ENCODE assay signal across 2 cellular contexts in the genomic region with DNA sequence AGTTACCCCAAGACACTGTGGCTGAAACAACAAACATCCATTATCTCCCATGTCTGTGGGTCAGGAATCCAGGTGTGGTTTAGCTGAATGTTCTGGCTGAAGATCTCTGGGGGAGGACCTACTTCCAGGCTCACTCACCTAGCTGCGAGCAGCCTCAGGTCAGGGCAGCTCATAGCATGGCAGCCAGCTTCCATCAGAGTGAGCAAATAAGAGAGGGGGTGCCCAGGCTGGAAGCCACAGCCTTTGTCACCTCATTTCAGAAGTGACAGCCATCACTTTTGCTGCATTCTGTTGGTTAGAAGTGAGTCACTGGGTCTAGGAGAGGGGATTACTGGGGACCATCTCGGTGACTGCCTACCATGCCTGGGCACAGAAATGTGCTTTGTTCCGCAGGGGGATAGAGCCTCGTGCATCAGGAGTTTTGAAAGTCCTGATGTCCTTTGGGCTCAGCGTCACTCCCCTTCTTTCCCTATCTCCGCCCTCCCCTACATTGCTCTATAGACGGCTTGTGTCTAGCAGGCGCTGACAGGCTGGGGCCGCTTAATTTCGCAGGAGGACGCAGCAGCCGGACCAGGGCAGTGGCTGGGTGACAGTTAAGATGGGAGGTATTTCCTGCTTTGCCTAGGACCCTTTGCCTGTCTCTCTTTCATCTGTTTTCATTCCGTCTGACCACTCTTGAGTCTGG.
TF ChIP-seq lines count a peak whose summit lies in the region.

No MANE protein-coding gene starts in this region.

TF ChIP-seq in GM23338, 12 proteins besides CTCF, POLR2A, EP300 and RAD21 (continues in another document):
- TF ChIP-seq, protein P1, sequence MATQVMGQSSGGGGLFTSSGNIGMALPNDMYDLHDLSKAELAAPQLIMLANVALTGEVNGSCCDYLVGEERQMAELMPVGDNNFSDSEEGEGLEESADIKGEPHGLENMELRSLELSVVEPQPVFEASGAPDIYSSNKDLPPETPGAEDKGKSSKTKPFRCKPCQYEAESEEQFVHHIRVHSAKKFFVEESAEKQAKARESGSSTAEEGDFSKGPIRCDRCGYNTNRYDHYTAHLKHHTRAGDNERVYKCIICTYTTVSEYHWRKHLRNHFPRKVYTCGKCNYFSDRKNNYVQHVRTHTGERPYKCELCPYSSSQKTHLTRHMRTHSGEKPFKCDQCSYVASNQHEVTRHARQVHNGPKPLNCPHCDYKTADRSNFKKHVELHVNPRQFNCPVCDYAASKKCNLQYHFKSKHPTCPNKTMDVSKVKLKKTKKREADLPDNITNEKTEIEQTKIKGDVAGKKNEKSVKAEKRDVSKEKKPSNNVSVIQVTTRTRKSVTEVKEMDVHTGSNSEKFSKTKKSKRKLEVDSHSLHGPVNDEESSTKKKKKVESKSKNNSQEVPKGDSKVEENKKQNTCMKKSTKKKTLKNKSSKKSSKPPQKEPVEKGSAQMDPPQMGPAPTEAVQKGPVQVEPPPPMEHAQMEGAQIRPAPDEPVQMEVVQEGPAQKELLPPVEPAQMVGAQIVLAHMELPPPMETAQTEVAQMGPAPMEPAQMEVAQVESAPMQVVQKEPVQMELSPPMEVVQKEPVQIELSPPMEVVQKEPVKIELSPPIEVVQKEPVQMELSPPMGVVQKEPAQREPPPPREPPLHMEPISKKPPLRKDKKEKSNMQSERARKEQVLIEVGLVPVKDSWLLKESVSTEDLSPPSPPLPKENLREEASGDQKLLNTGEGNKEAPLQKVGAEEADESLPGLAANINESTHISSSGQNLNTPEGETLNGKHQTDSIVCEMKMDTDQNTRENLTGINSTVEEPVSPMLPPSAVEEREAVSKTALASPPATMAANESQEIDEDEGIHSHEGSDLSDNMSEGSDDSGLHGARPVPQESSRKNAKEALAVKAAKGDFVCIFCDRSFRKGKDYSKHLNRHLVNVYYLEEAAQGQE (IDR thresholded peaks at IDR 0.05; ENCODE audit: unreplicated experiment), result no peak
- TF ChIP-seq, protein P2, sequence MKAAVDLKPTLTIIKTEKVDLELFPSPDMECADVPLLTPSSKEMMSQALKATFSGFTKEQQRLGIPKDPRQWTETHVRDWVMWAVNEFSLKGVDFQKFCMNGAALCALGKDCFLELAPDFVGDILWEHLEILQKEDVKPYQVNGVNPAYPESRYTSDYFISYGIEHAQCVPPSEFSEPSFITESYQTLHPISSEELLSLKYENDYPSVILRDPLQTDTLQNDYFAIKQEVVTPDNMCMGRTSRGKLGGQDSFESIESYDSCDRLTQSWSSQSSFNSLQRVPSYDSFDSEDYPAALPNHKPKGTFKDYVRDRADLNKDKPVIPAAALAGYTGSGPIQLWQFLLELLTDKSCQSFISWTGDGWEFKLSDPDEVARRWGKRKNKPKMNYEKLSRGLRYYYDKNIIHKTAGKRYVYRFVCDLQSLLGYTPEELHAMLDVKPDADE (IDR thresholded peaks at IDR 0.05), result no peak
- TF ChIP-seq ZNF331 (CRISPR knock-in tag; IDR thresholded peaks at IDR 0.05; ENCODE audit: low read depth) (no peak), STAT1 (IDR thresholded peaks at IDR 0.05; ENCODE audit: unreplicated experiment) (no peak), EZH2 (IDR thresholded peaks at IDR 0.05; ENCODE audit: low read depth, unreplicated experiment) (no peak), NANOG (IDR thresholded peaks at IDR 0.05; ENCODE audit: borderline replicate concordance) (no peak), JUNB (IDR thresholded peaks at IDR 0.05; ENCODE audit: unreplicated experiment) (no peak)
- TF ChIP-seq, protein P3, sequence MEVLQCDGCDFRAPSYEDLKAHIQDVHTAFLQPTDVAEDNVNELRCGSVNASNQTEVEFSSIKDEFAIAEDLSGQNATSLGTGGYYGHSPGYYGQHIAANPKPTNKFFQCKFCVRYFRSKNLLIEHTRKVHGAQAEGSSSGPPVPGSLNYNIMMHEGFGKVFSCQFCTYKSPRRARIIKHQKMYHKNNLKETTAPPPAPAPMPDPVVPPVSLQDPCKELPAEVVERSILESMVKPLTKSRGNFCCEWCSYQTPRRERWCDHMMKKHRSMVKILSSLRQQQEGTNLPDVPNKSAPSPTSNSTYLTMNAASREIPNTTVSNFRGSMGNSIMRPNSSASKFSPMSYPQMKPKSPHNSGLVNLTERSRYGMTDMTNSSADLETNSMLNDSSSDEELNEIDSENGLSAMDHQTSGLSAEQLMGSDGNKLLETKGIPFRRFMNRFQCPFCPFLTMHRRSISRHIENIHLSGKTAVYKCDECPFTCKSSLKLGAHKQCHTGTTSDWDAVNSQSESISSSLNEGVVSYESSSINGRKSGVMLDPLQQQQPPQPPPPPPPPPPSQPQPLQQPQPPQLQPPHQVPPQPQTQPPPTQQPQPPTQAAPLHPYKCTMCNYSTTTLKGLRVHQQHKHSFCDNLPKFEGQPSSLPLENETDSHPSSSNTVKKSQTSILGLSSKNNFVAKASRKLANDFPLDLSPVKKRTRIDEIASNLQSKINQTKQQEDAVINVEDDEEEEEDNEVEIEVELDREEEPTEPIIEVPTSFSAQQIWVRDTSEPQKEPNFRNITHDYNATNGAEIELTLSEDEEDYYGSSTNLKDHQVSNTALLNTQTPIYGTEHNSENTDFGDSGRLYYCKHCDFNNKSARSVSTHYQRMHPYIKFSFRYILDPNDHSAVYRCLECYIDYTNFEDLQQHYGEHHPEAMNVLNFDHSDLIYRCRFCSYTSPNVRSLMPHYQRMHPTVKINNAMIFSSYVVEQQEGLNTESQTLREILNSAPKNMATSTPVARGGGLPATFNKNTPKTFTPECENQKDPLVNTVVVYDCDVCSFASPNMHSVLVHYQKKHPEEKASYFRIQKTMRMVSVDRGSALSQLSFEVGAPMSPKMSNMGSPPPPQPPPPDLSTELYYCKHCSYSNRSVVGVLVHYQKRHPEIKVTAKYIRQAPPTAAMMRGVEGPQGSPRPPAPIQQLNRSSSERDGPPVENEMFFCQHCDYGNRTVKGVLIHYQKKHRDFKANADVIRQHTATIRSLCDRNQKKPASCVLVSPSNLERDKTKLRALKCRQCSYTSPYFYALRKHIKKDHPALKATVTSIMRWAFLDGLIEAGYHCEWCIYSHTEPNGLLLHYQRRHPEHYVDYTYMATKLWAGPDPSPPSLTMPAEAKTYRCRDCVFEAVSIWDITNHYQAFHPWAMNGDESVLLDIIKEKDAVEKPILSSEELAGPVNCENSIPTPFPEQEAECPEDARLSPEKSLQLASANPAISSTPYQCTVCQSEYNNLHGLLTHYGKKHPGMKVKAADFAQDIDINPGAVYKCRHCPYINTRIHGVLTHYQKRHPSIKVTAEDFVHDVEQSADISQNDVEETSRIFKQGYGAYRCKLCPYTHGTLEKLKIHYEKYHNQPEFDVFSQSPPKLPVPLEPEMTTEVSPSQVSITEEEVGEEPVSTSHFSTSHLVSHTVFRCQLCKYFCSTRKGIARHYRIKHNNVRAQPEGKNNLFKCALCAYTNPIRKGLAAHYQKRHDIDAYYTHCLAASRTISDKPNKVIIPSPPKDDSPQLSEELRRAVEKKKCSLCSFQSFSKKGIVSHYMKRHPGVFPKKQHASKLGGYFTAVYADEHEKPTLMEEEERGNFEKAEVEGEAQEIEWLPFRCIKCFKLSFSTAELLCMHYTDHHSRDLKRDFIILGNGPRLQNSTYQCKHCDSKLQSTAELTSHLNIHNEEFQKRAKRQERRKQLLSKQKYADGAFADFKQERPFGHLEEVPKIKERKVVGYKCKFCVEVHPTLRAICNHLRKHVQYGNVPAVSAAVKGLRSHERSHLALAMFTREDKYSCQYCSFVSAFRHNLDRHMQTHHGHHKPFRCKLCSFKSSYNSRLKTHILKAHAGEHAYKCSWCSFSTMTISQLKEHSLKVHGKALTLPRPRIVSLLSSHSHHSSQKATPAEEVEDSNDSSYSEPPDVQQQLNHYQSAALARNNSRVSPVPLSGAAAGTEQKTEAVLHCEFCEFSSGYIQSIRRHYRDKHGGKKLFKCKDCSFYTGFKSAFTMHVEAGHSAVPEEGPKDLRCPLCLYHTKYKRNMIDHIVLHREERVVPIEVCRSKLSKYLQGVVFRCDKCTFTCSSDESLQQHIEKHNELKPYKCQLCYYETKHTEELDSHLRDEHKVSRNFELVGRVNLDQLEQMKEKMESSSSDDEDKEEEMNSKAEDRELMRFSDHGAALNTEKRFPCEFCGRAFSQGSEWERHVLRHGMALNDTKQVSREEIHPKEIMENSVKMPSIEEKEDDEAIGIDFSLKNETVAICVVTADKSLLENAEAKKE (CRISPR knock-in tag; IDR thresholded peaks at IDR 0.05), result no peak

TF ChIP-seq in IMR-90, 13 proteins besides CTCF, POLR2A, EP300 and RAD21:
- TF ChIP-seq MAFK (IDR thresholded peaks at IDR 0.05; ENCODE audit: low read depth, low read length), result no peak
- TF ChIP-seq, protein P4, sequence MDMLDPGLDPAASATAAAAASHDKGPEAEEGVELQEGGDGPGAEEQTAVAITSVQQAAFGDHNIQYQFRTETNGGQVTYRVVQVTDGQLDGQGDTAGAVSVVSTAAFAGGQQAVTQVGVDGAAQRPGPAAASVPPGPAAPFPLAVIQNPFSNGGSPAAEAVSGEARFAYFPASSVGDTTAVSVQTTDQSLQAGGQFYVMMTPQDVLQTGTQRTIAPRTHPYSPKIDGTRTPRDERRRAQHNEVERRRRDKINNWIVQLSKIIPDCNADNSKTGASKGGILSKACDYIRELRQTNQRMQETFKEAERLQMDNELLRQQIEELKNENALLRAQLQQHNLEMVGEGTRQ (IDR thresholded peaks at IDR 0.05; ENCODE audit: low read depth, low read length), result no peak
- no peak for TF ChIP-seq NFE2L2 (IDR thresholded peaks at IDR 0.05; ENCODE audit: low read depth, low read length)
- no peak for TF ChIP-seq FOS (IDR thresholded peaks at IDR 0.05; ENCODE audit: low read depth, low read length)
- TF ChIP-seq CEBPB (IDR thresholded peaks at IDR 0.05; ENCODE audit: low read depth, low read length), result no peak
- no peak for TF ChIP-seq RFX5 (IDR thresholded peaks at IDR 0.05; ENCODE audit: low read depth, low read length)
- TF ChIP-seq RCOR1 (IDR thresholded peaks at IDR 0.05; ENCODE audit: insufficient replicate concordance, low read length), result no peak
- TF ChIP-seq CHD1 (IDR thresholded peaks at IDR 0.05; ENCODE audit: low read depth, low read length), result no peak
- TF ChIP-seq, protein P5, sequence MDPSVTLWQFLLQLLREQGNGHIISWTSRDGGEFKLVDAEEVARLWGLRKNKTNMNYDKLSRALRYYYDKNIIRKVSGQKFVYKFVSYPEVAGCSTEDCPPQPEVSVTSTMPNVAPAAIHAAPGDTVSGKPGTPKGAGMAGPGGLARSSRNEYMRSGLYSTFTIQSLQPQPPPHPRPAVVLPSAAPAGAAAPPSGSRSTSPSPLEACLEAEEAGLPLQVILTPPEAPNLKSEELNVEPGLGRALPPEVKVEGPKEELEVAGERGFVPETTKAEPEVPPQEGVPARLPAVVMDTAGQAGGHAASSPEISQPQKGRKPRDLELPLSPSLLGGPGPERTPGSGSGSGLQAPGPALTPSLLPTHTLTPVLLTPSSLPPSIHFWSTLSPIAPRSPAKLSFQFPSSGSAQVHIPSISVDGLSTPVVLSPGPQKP (IDR thresholded peaks at IDR 0.05; ENCODE audit: borderline replicate concordance, low read depth, low read length), result no peak
- TF ChIP-seq MXI1 (IDR thresholded peaks at IDR 0.05; ENCODE audit: borderline replicate concordance, low read depth, low read length), result no peak
- no peak for TF ChIP-seq MAZ (IDR thresholded peaks at IDR 0.05; ENCODE audit: borderline replicate concordance, low read depth, low read length)
- TF ChIP-seq SMC3 (IDR thresholded peaks at IDR 0.05; ENCODE audit: low read depth, low read length), result no peak
- no peak for TF ChIP-seq BHLHE40 (IDR thresholded peaks at IDR 0.05; ENCODE audit: low read depth, low read length)
